Comparison of ENCODE assay signal across 9 cellular contexts in the genomic region with DNA sequence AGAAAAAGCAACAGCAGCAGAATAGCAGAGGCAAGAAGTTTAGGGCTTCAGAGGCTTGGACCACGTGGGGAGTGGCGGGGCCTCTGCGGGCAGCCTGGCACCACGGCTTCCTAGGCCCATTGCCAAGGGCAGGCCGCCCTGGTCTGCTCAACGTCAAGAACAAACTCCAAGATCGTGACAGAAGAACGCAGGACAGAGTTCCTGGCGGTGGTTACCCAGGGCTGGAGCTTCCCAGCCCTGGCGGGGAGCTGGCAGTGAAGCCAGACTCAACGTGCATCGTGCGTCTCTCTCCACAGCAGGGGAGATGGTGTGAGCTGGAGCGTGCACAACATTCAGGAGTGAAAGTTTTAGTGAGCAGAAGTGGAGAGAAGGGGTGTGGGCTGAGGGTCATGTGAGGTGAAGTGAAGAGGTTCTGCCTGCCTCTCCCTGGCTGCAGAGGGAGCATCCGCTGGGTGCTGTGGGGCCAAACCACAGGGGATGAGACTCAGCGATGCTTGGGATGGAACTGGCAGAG. TPM values are rescaled to one million over a fixed set of nuclear protein-coding genes. Genes with fewer than 3 reads are reported as not detected.
DNase-seq lines count a peak whose midpoint lies in the region; ATAC-seq and TF ChIP-seq lines count a peak whose summit lies in the region.
"Had no signal": no experiment of that assay in that cellular context is flagged by ENCODE, and none has a peak within 500 bp of the region (broad histone marks: within the 10 kb centered on the region; RNA-seq: fewer than 3 reads in every experiment).

No MANE protein-coding gene starts in this region.

- no peak overlapping the region for H3K4me3 ChIP-seq in AG10803 (ENCODE audit: low read length)

- no peak for ATAC-seq in GM18868 (IDR thresholded peaks at IDR 0.05; ENCODE audit: unreplicated experiment)
- ATAC-seq: T-cell had no signal

- in situ Hi-C loops in KBM-7 (cut with MboI; ENCODE audit: low pct_unique_long_range_greater_than_20kb, low sequenced_read_pairs) (loop anchor here (10.0 kb wide), 3 partner anchors 128 to 308 kb away; partner anchors contain the start of gene WNT5B), ACHN (cut with HindIII; ENCODE audit: low pct_ligation_motif_present, low pct_unique_long_range_greater_than_20kb, low sequenced_read_pairs) (no loop called here)

- peak; percentile 30 for DNase-seq in AG10803 (ENCODE audit: low read depth)
- peak; percentile 78 for DNase-seq in KBM-7
- peak; percentile 43 for DNase-seq in ecto neural progenitor cell (ENCODE audit: low spot score)
- DNase-seq in mucosa of gallbladder (ENCODE audit: low spot score) = peak; percentile 71
- DNase-seq in cerebellar nuclear complex (lab: John Stamatoyannopoulos, UW) = no peak
- DNase-seq in NCI-H82 treated with DMSO at 0.1 percent for 48 hours (lab: John Stamatoyannopoulos, UW; ENCODE audit: unreplicated experiment) = no peak
- no peak for DNase-seq in ACHN

- TF ChIP-seq CTCF in AG10803 (conservative IDR thresholded peaks at IDR 0.05; ENCODE audit: low read length) = no peak

RNA-seq across cellular contexts. Expression of gene CACNA2D4, which starts 13.9 kb away (rescaled TPM):
- 8.6 TPM for total RNA-seq in mucosa of gallbladder

Comparison
In these comparisons a context has a peak if more than half of its experiments do, and no peak if none do; other contexts are left out.
1. DNase-seq: peak in AG10803 (single experiment), KBM-7 (single experiment), ecto neural progenitor cell (single experiment) and mucosa of gallbladder (single experiment); none in cerebellar nuclear complex (0 of 2), NCI-H82 treated with DMSO at 0.1 percent for 48 hours (single experiment) and ACHN (single experiment).